In the genomic region with DNA sequence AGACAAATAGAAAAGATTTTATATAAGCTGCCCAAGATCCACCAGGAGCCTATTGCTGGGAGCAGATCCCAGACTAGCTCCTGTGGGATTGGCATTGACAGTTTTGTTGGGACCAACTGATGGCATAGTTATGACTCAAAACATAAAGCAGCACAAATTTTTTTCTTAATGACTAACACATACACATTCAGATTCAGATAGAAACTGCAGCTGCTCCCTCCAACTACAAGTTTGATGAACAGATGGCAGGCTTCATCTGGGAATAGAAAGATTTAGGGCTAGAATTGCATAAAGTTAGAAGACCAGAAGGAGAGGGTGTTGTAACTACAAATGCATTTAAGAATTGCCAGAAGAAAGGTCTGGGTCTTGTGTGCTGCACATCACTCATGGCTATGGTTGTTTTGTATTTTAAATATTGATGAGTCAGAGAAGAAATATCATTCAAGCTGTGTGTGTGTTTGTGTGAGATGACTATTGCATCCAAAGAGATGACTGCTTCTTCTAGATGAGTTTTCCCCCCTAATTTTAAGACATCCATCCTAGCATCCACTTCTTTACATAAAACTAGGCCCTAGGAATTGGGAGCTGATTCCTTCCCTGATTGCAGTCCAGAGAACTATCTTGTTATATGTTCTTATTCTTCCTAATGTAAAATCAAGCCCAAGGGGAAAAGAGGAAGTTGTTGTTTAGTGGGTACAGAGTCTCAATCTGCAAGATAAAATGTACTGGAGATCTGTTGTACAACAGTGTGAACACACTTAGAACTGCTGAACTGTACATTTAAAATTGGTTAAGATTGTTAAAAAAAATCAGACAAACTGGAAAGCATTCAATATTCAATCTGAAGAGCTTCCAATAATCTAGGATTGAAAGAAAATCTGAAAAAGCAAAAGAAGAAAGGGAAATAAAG, we compare ENCODE assay signal across 17 cellular contexts.
DNase-seq lines count a peak whose midpoint lies in the region; ATAC-seq, FAIRE-seq and TF ChIP-seq lines count a peak whose summit lies in the region.
"Had no signal": no experiment of that assay in that cellular context is flagged by ENCODE, and none has a peak within 500 bp of the region (broad histone marks: within the 10 kb centered on the region; RNA-seq: fewer than 3 reads in every experiment).

No MANE protein-coding gene starts in this region.

- no peaks in the 10 kb centered on the region for H3K4me1 ChIP-seq in testis
- no peaks in the 10 kb centered on the region for H3K4me1 ChIP-seq in PC-9 (replicated peaks; ENCODE audit: insufficient read depth)
- H3K4me1 ChIP-seq: tibial nerve had no signal

- no peak for TF ChIP-seq POLR2A in testis (IDR thresholded peaks at IDR 0.05)

- H4K20me1 ChIP-seq in PC-9 (ENCODE audit: insufficient read depth), result no peaks in the 10 kb centered on the region

- intact Hi-C loops in testis (cut with DNase I; ENCODE audit: low total_unique reads), result no loop called here
- intact Hi-C loops in PC-9 (cut with micrococcal nuclease; ENCODE audit: unreplicated experiment), result no loop called here

- H3K27me3 ChIP-seq in bronchial epithelial cell (ENCODE audit: control insufficient read depth, insufficient read depth, low read length) (no peaks in the 10 kb centered on the region), testis (no peaks in the 10 kb centered on the region), PC-9 (ENCODE audit: insufficient read depth, low read depth) (no peaks in the 10 kb centered on the region)
- H3K27me3 ChIP-seq: tibial nerve had no signal

- H3K4me2 ChIP-seq in PC-9, result no peak overlapping the region

- H3K9me3 ChIP-seq in testis (no peaks in the 10 kb centered on the region), PC-9 (ENCODE audit: insufficient read depth, low read depth) (no peaks in the 10 kb centered on the region)
- H3K9me3 ChIP-seq: tibial nerve had no signal

- no peak for TF ChIP-seq CTCF in bronchial epithelial cell (IDR thresholded peaks at IDR 0.05; ENCODE audit: insufficient read depth, low read length, severe bottlenecking)
- TF ChIP-seq CTCF in testis (IDR thresholded peaks at IDR 0.05), result no peak
- TF ChIP-seq CTCF in PC-9 (conservative IDR thresholded peaks at IDR 0.05), result no peak

- H3K36me3 ChIP-seq in bronchial epithelial cell (ENCODE audit: control insufficient read depth, insufficient read depth, low read length) (no peaks in the 10 kb centered on the region), testis (ENCODE audit: low read depth, missing control alignments) (no peaks in the 10 kb centered on the region), PC-9 (ENCODE audit: low read depth) (no peaks in the 10 kb centered on the region)
- H3K36me3 ChIP-seq: tibial nerve had no signal

- DNase-seq in DMS 273 (lab: John Stamatoyannopoulos, UW; ENCODE audit: unreplicated experiment) (peak; percentile 79), bronchial epithelial cell (ENCODE audit: low read depth) (peak; percentile 42), HuH-7.5 (ENCODE audit: low spot score) (no peak), testis (no peak), PC-9 (no peak)
- DNase-seq: activated CD4-positive, alpha-beta memory T cell treated with anti-CD3 and anti-CD28 coated beads, Interleukin-2, amount 10 ng/mL, durations not matched to agents 7 days and 5 days; activated naive CD4-positive, alpha-beta T cell treated with anti-CD3 and anti-CD28 coated beads, Interleukin-2, amount 50 U/mL, for 16 hours; cerebellar nuclear complex; COR-L47; HFFc6; hypothalamus; mammary epithelial cell; T1000 had no signal

- no peak overlapping the region for H3K4me3 ChIP-seq in bronchial epithelial cell (ENCODE audit: low read depth, low read length)
- H3K4me3 ChIP-seq in testis, result no peak overlapping the region
- no peak overlapping the region for H3K4me3 ChIP-seq in PC-9
- H3K4me3 ChIP-seq: tibial nerve had no signal

- H3K9me2 ChIP-seq in PC-9 (ENCODE audit: insufficient read depth), result no peaks in the 10 kb centered on the region

- POLR2A ChIA-PET in PC-9 (lab: Charles Lee; ENCODE audit: unreplicated experiment), result interaction anchor here (0.6 kb wide), 1 partner anchor 76 kb away, joined by 3 read pairs; no protein-coding TSS in a partner anchor

- CTCF ChIA-PET in PC-9 (lab: Charles Lee), result no interaction called here

- no peak for FAIRE-seq in bronchial epithelial cell (lab: Jason Lieb, UNC)

- no TSS peak for BruUV-seq in PC-9 (replicated peaks; lab: Mats Ljungman, UMichigan)

- H3K79me2 ChIP-seq in PC-9 (ENCODE audit: low read depth), result no peaks in the 10 kb centered on the region

- peak; percentile 64 for ATAC-seq in GM21390 (IDR thresholded peaks at IDR 0.05; ENCODE audit: unreplicated experiment)
- ATAC-seq in HG03442 (IDR thresholded peaks at IDR 0.05; ENCODE audit: unreplicated experiment), result peak; percentile 64
- no peak for ATAC-seq in HG03135 (IDR thresholded peaks at IDR 0.05; ENCODE audit: unreplicated experiment)

- no peak overlapping the region for H2AFZ ChIP-seq in PC-9

- no peak overlapping the region for H3K27ac ChIP-seq in testis
- no peak overlapping the region for H3K27ac ChIP-seq in PC-9
- H3K27ac ChIP-seq: tibial nerve had no signal

- H3F3A ChIP-seq in PC-9 (ENCODE audit: insufficient read depth, low read depth), result no peaks in the 10 kb centered on the region

Comparison
In these comparisons a context has a peak if more than half of its experiments do, and no peak if none do; other contexts are left out.
1. DNase-seq: peak in DMS 273 (single experiment) and bronchial epithelial cell (single experiment); none in HuH-7.5 (single experiment), testis (single experiment) and PC-9 (0 of 2).